26 cellular contexts compared by ENCODE assay signal in the genomic region with DNA sequence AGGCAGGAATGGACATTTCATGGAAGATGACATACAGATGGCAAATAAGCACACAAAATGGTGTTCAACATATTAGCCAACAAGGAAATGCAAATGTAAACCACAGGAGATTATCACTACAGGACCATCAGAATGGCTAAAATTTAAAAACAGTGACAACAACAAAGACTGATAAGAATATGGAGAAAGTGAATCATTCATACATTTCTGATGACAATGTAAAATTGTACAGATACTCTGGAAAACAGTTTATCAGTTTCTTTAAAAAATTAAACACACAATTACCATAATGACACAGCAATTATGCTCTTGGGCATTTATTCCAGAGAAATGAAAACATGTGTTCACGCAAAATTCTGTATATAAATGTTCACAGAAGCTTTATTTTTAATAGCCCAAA.
"Had no signal": no experiment of that assay in that cellular context is flagged by ENCODE, and none has a peak within 500 bp of the region (broad histone marks: within the 10 kb centered on the region; RNA-seq: fewer than 3 reads in every experiment).

No MANE protein-coding gene starts in this region.

- DNase-seq: activated CD4-positive, alpha-beta T cell treated with anti-CD3 and anti-CD28 coated beads for 4 hours; activated CD4-positive, alpha-beta T cell treated with anti-CD3 and anti-CD28 coated beads, Interleukin-2, amount 50 U/mL, for 4 hours; activated CD8-positive, alpha-beta memory T cell treated with anti-CD3 and anti-CD28 coated beads, Interleukin-2, amount 10 ng/mL, durations not matched to agents 7 days and 5 days; activated effector memory CD4-positive, alpha-beta T cell treated with Interleukin-2 at 50 U/mL for 16 hours; activated naive CD4-positive, alpha-beta T cell treated with Interleukin-2 at 50 U/mL for 16 hours; activated T-cell treated with anti-CD3 and anti-CD28 coated beads, Interleukin-2, amount 50 U/mL, for 24 hours; brain microvascular endothelial cell; cerebellar nuclear complex; KG1; NCI-H1092; NCI-H1417; NCI-H2029; NCI-H2107; NCI-H2171 treated with DMSO at 0.1 percent for 48 hours; NCI-H226; NCI-H526; PC-3; SHP77; T-cell; T-helper 2 cell; T1000 had no signal

- H3K27ac Mint-ChIP-seq: activated CD8-positive, alpha-beta memory T cell treated with anti-CD3 and anti-CD28 coated beads, Interleukin-2, amount 10 ng/mL, durations not matched to agents 7 days and 5 days; activated naive CD8-positive, alpha-beta T cell; activated T-cell treated with anti-CD3 and anti-CD28 coated beads, Interleukin-2, amount 50 U/mL, for 24 hours; activated T-helper 1 cell treated with anti-CD3 and anti-CD28 coated beads, Interleukin-12 subunit alpha, Interleukin-12 subunit beta, Interleukin-2, Interleukin-4 antibody, amounts not matched to agents 30 ng/mL and 10 ng/mL and 1 ng/mL, durations not matched to agents 14 hours and 24 hours and 36 hours; T-cell had no signal

- H3K27me3 Mint-ChIP-seq: activated CD8-positive, alpha-beta memory T cell treated with anti-CD3 and anti-CD28 coated beads, Interleukin-2, amount 10 ng/mL, durations not matched to agents 7 days and 5 days; activated naive CD8-positive, alpha-beta T cell; activated T-cell treated with anti-CD3 and anti-CD28 coated beads, Interleukin-2, amount 50 U/mL, for 24 hours; T-cell had no signal

- FAIRE-seq: RCC 7860, TTC549 had no signal

- H3K36me3 Mint-ChIP-seq: T-cell had no signal

- H3K4me3 Mint-ChIP-seq: activated CD8-positive, alpha-beta memory T cell treated with anti-CD3 and anti-CD28 coated beads, Interleukin-2, amount 10 ng/mL, durations not matched to agents 7 days and 5 days; activated naive CD8-positive, alpha-beta T cell; activated T-cell treated with anti-CD3 and anti-CD28 coated beads, Interleukin-2, amount 50 U/mL, for 24 hours; activated T-helper 1 cell treated with anti-CD3 and anti-CD28 coated beads, Interleukin-12 subunit alpha, Interleukin-12 subunit beta, Interleukin-2, Interleukin-4 antibody, amounts not matched to agents 30 ng/mL and 10 ng/mL and 1 ng/mL, durations not matched to agents 14 hours and 24 hours and 36 hours; T-cell had no signal

- ATAC-seq: activated CD4-positive, CD25-positive, alpha-beta regulatory T cell treated with anti-CD3 and anti-CD28 coated beads, Interleukin-2, amount 50 U/mL, for 24 hours; activated CD8-positive, alpha-beta memory T cell treated with anti-CD3 and anti-CD28 coated beads, Interleukin-2, amount 10 ng/mL, durations not matched to agents 7 days and 5 days; PC-3; T-cell had no signal
